In the genomic region with DNA sequence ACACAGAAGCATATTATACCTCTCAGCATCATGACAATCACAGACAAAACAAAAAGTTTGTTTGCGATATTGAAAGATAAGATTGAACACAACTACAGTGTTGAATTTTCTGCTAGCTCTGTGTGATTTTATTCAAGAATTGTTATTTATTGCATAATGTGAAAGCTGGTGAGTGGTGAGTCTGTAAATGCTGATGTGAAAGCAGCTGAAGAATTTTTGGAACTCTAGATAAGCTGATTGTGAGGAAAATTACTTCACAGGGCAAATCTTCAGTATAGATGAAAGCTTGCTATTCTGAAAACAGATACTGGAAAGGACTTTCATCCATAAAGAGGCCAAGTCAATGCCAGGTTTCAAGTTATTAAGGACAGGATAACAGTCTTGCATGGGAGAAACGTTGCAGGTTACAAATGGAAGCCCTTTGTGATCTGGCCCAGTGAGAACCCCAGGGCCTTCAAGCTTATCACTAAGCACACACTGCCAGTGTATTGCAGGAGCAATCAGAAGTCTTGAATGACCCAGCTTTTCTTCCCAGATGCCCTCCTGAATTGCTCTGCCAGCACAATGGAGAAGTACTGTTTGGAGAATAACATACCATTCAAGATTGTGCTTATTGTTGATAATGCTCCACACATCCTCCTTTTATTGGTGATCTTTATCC, we compare ENCODE assay signal across 20 cellular contexts.
A peak's percentile ranks its signal among the peaks of the same experiment; 100 is the strongest.
DNase-seq lines count a peak whose midpoint lies in the region; ATAC-seq and TF ChIP-seq lines count a peak whose summit lies in the region.
"Had no signal": no experiment of that assay in that cellular context is flagged by ENCODE, and none has a peak within 500 bp of the region (broad histone marks: within the 10 kb centered on the region; RNA-seq: fewer than 3 reads in every experiment).

No MANE protein-coding gene starts in this region.

- peak overlapping the region; percentile 14 to 23 for H3K27ac Mint-ChIP-seq in natural killer cell
- H3K27ac Mint-ChIP-seq in natural killer cell treated with Interleukin-12 subunit alpha and Interleukin-12 subunit beta and Interleukin-15 and Interleukin-18, amount 100 ng/mL, for 72 hours, result no peak overlapping the region
- H3K27ac Mint-ChIP-seq: dendritic cell treated with granulocyte-macrophage colony-stimulating factor and Interleukin-4, amounts not matched to agents 40 ng/mL and 50 ng/mL, for 4 days had no signal

- no peak for ATAC-seq in natural killer cell
- no peak for ATAC-seq in natural killer cell treated with Interleukin-12 subunit alpha and Interleukin-12 subunit beta and Interleukin-15 and Interleukin-18, amount 100 ng/mL, for 72 hours
- ATAC-seq in left colon, result peak; percentile 16
- ATAC-seq: HCT116, K562, left lobe of liver, pancreas, Right ventricle myocardium inferior, T-cell had no signal

- no peaks in the 10 kb centered on the region for H3K27me3 ChIP-seq in vagina
- H3K27me3 ChIP-seq: pancreas, stomach, upper lobe of left lung had no signal

- H3K4me1 ChIP-seq in vagina, result no peaks in the 10 kb centered on the region
- H3K4me1 ChIP-seq: pancreas, upper lobe of left lung had no signal

- H3K27me3 Mint-ChIP-seq in natural killer cell (ENCODE audit: low read depth in 2 of 2), result no peaks in the 10 kb centered on the region
- H3K27me3 Mint-ChIP-seq in natural killer cell treated with Interleukin-12 subunit alpha and Interleukin-12 subunit beta and Interleukin-15 and Interleukin-18, amount 100 ng/mL, for 72 hours, result no peaks in the 10 kb centered on the region
- H3K27me3 Mint-ChIP-seq: dendritic cell treated with granulocyte-macrophage colony-stimulating factor and Interleukin-4, amounts not matched to agents 40 ng/mL and 50 ng/mL, for 4 days; T-cell had no signal

- TF ChIP-seq CTCF in natural killer cell (IDR thresholded peaks at IDR 0.05), result no peak
- TF ChIP-seq CTCF in vagina (IDR thresholded peaks at IDR 0.05), result no peak

- peaks cover 7 to 18% of the 10 kb centered on the region in 2 donors for H3K4me1 Mint-ChIP-seq in natural killer cell
- H3K4me1 Mint-ChIP-seq in natural killer cell treated with Interleukin-12 subunit alpha and Interleukin-12 subunit beta and Interleukin-15 and Interleukin-18, amount 100 ng/mL, for 72 hours (ENCODE audit: low read depth in 2 of 2), result peaks cover 11 to 13% of the 10 kb centered on the region in 2 donors

- H3K36me3 Mint-ChIP-seq in natural killer cell, result peaks cover 18% of the 10 kb centered on the region
- peaks cover 40% of the 10 kb centered on the region for H3K36me3 Mint-ChIP-seq in natural killer cell treated with Interleukin-12 subunit alpha and Interleukin-12 subunit beta and Interleukin-15 and Interleukin-18, amount 100 ng/mL, for 72 hours

- no peak for DNase-seq in natural killer cell
- no peak for DNase-seq in natural killer cell treated with Interleukin-12 subunit alpha and Interleukin-12 subunit beta and Interleukin-15 and Interleukin-18, amount 100 ng/mL, for 72 hours (ENCODE audit: low spot score)
- DNase-seq in amniotic epithelial cell (ENCODE audit: low read depth), result peak; percentile 81
- DNase-seq in left colon, result no peak
- no peak for DNase-seq in vagina (ENCODE audit: extremely low spot score in 2 of 2)
- no peak for DNase-seq in activated gamma-delta T cell treated with Interleukin-2 at 50 U/mL for 16 hours
- no peak for DNase-seq in NCI-H526 treated with DMSO at 0.1 percent for 48 hours (lab: John Stamatoyannopoulos, UW)
- DNase-seq: activated CD4-positive, alpha-beta T cell treated with anti-CD3 and anti-CD28 coated beads, Interleukin-2, amount 50 U/mL, for 48 hours; Calu3; NCI-H2081; NCI-H526; pancreas; stomach; T-cell; upper lobe of left lung had no signal

- H3K4me3 Mint-ChIP-seq in natural killer cell, result no peak overlapping the region
- no peak overlapping the region for H3K4me3 Mint-ChIP-seq in natural killer cell treated with Interleukin-12 subunit alpha and Interleukin-12 subunit beta and Interleukin-15 and Interleukin-18, amount 100 ng/mL, for 72 hours
- H3K4me3 Mint-ChIP-seq: dendritic cell treated with granulocyte-macrophage colony-stimulating factor and Interleukin-4, amounts not matched to agents 40 ng/mL and 50 ng/mL, for 4 days; T-cell had no signal

- peaks cover 4 to 52% of the 10 kb centered on the region in 2 donors for H3K36me3 ChIP-seq in vagina

- H3K27ac ChIP-seq in vagina, result no peak overlapping the region
- H3K27ac ChIP-seq: pancreas, stomach, upper lobe of left lung had no signal

- H3K9me3 Mint-ChIP-seq in natural killer cell, result no peaks in the 10 kb centered on the region
- peaks cover 4% of the 10 kb centered on the region for H3K9me3 Mint-ChIP-seq in natural killer cell treated with Interleukin-12 subunit alpha and Interleukin-12 subunit beta and Interleukin-15 and Interleukin-18, amount 100 ng/mL, for 72 hours

- H3K9me3 ChIP-seq in vagina, result no peaks in the 10 kb centered on the region
- H3K9me3 ChIP-seq: pancreas had no signal

- intact Hi-C loops in natural killer cell (cut with micrococcal nuclease) (no loop called here), left colon (cut with DNase I, micrococcal nuclease) (no loop called here), vagina (cut with DNase I) (no loop called here)

- no peak overlapping the region for H3K4me3 ChIP-seq in vagina
- H3K4me3 ChIP-seq: K562, pancreas, stomach, upper lobe of left lung had no signal

- no peak for TF ChIP-seq POLR2A in vagina (IDR thresholded peaks at IDR 0.05)

Comparison
In these comparisons a context has a peak if more than half of its experiments do, and no peak if none do; other contexts are left out.
1. H3K27ac Mint-ChIP-seq: peak in natural killer cell (2 of 2); none in natural killer cell treated with Interleukin-12 subunit alpha and Interleukin-12 subunit beta and Interleukin-15 and Interleukin-18, amount 100 ng/mL, for 72 hours (0 of 2).